1 cellular context compared by ENCODE assay signal in genomic region chr6:135251416-135251815, GRCh38.
A peak's percentile ranks its signal among the peaks of the same experiment; 100 is the strongest.
TF ChIP-seq lines count a peak whose summit lies in the region.

No MANE protein-coding gene starts in this region.

TF ChIP-seq in HepG2, 621 proteins besides CTCF, POLR2A, EP300 and RAD21 (continued from another document and continues in another):
- no peak for TF ChIP-seq ZNF142 (CRISPR knock-in tag; IDR thresholded peaks at IDR 0.05)
- TF ChIP-seq KDM5A (IDR thresholded peaks at IDR 0.05; ENCODE audit: borderline replicate concordance, low read length): no peak
- no peak for TF ChIP-seq DPF2 (CRISPR knock-in tag; IDR thresholded peaks at IDR 0.05; ENCODE audit: borderline replicate concordance, low read depth)
- no peak for TF ChIP-seq NKX3-1 (CRISPR knock-in tag; IDR thresholded peaks at IDR 0.05)
- TF ChIP-seq, protein P1, sequence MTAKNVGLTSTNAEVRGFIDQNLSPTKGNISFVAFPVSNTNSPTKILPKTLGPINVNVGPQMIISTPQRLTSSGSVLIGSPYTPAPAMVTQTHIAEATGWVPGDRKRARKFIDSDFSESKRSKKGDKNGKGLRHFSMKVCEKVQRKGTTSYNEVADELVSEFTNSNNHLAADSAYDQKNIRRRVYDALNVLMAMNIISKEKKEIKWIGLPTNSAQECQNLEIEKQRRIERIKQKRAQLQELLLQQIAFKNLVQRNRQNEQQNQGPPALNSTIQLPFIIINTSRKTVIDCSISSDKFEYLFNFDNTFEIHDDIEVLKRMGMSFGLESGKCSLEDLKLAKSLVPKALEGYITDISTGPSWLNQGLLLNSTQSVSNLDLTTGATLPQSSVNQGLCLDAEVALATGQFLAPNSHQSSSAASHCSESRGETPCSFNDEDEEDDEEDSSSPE (CRISPR knock-in tag; IDR thresholded peaks at IDR 0.05): no peak
- TF ChIP-seq ONECUT2 (CRISPR knock-in tag; IDR thresholded peaks at IDR 0.05): no peak
- TF ChIP-seq PBX3 (CRISPR knock-in tag; IDR thresholded peaks at IDR 0.05; ENCODE audit: borderline replicate concordance): no peak
- no peak for TF ChIP-seq ZMAT3 (CRISPR knock-in tag; conservative IDR thresholded peaks at IDR 0.05)
- no peak for TF ChIP-seq KLF11 (CRISPR knock-in tag; IDR thresholded peaks at IDR 0.05)
- TF ChIP-seq SP1 (IDR thresholded peaks at IDR 0.05): no peak
- TF ChIP-seq SP1 (CRISPR knock-in tag; IDR thresholded peaks at IDR 0.05): no peak
- TF ChIP-seq, protein P2, sequence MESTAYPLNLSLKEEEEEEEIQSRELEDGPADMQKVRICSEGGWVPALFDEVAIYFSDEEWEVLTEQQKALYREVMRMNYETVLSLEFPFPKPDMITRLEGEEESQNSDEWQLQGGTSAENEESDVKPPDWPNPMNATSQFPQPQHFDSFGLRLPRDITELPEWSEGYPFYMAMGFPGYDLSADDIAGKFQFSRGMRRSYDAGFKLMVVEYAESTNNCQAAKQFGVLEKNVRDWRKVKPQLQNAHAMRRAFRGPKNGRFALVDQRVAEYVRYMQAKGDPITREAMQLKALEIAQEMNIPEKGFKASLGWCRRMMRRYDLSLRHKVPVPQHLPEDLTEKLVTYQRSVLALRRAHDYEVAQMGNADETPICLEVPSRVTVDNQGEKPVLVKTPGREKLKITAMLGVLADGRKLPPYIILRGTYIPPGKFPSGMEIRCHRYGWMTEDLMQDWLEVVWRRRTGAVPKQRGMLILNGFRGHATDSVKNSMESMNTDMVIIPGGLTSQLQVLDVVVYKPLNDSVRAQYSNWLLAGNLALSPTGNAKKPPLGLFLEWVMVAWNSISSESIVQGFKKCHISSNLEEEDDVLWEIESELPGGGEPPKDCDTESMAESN (CRISPR knock-in tag; conservative IDR thresholded peaks at IDR 0.05): no peak
- no peak for TF ChIP-seq PRMT3 (CRISPR knock-in tag; IDR thresholded peaks at IDR 0.05; ENCODE audit: borderline replicate concordance, low read depth)
- TF ChIP-seq ZNF746 (CRISPR knock-in tag; IDR thresholded peaks at IDR 0.05): no peak
- no peak for TF ChIP-seq MED8 (CRISPR knock-in tag; IDR thresholded peaks at IDR 0.05; ENCODE audit: insufficient replicate concordance)
- TF ChIP-seq ZNF687 (CRISPR knock-in tag; IDR thresholded peaks at IDR 0.05): no peak
- TF ChIP-seq KDM3A (CRISPR knock-in tag; IDR thresholded peaks at IDR 0.05; ENCODE audit: low read depth): no peak
- TF ChIP-seq ZNF441 (CRISPR knock-in tag; IDR thresholded peaks at IDR 0.05; ENCODE audit: borderline replicate concordance): no peak
- TF ChIP-seq NR2F2 (IDR thresholded peaks at IDR 0.05; ENCODE audit: borderline replicate concordance, low read depth): 0 out of 2 replicates have a peak, but pooled peaks have one; percentile 60
- TF ChIP-seq ZNF275 (CRISPR knock-in tag; IDR thresholded peaks at IDR 0.05; ENCODE audit: borderline replicate concordance): no peak
- TF ChIP-seq ZKSCAN1 (IDR thresholded peaks at IDR 0.05; ENCODE audit: low read length): no peak
- TF ChIP-seq ARID3A (IDR thresholded peaks at IDR 0.05; ENCODE audit: low read depth, low read length): no peak; the same call in 1 of the 2 replicates
- peak; percentile 45; the same call in 1 of the 2 replicates for TF ChIP-seq HDAC2 (CRISPR knock-in tag; IDR thresholded peaks at IDR 0.05)
- TF ChIP-seq JUNB (CRISPR knock-in tag; IDR thresholded peaks at IDR 0.05; ENCODE audit: borderline replicate concordance): no peak
- TF ChIP-seq ZNF672 (CRISPR knock-in tag; IDR thresholded peaks at IDR 0.05): no peak
- peak; percentile 33; the same call in 1 of the 2 replicates for TF ChIP-seq TRIM24 (CRISPR knock-in tag; IDR thresholded peaks at IDR 0.05)
- no peak for TF ChIP-seq ZNF674 (CRISPR knock-in tag; IDR thresholded peaks at IDR 0.05; ENCODE audit: low read depth)
- TF ChIP-seq CBFB (CRISPR knock-in tag; IDR thresholded peaks at IDR 0.05): no peak
- no peak for TF ChIP-seq ARNTL (CRISPR knock-in tag; IDR thresholded peaks at IDR 0.05)
- no peak for TF ChIP-seq ZNF775 (CRISPR knock-in tag; IDR thresholded peaks at IDR 0.05; ENCODE audit: borderline replicate concordance)
- TF ChIP-seq PHF8 (CRISPR knock-in tag; IDR thresholded peaks at IDR 0.05): no peak
- no peak for TF ChIP-seq ZSCAN5A (CRISPR knock-in tag; IDR thresholded peaks at IDR 0.05; ENCODE audit: borderline replicate concordance)
- no peak for TF ChIP-seq ZFYVE20 (CRISPR knock-in tag; IDR thresholded peaks at IDR 0.05; ENCODE audit: borderline replicate concordance, low read depth)
- TF ChIP-seq DNMT1 (CRISPR knock-in tag; IDR thresholded peaks at IDR 0.05): no peak
- TF ChIP-seq ZBED4 (CRISPR knock-in tag; IDR thresholded peaks at IDR 0.05; ENCODE audit: borderline replicate concordance): no peak
- TF ChIP-seq ZNF143 (CRISPR knock-in tag; IDR thresholded peaks at IDR 0.05): no peak
